In genomic region chr17:17682737-17683675, GRCh38 we compare ENCODE assay signal across 8 cellular contexts. TPM values are rescaled to one million over a fixed set of nuclear protein-coding genes. Genes with fewer than 3 reads are reported as not detected.
DNase-seq lines count a peak whose midpoint lies in the region; ATAC-seq and TF ChIP-seq lines count a peak whose summit lies in the region.

No MANE protein-coding gene starts in this region.

- peaks cover 26% of the 10 kb centered on the region for H3K4me1 ChIP-seq in osteoblast (ENCODE audit: insufficient read depth, low read length)

- no peaks in the 10 kb centered on the region for H3K36me3 ChIP-seq in osteoblast (ENCODE audit: insufficient read depth, low read length)

- peak; percentile 30 for ATAC-seq in HG03280 (IDR thresholded peaks at IDR 0.05; ENCODE audit: unreplicated experiment)

- peak overlapping the region; percentile 96 for H3K27ac ChIP-seq in osteoblast (ENCODE audit: low read depth, low read length)

- H3K36me3 Mint-ChIP-seq in glutamatergic neuron (ENCODE audit: unreplicated experiment): no peaks in the 10 kb centered on the region

- H3K27me3 ChIP-seq in osteoblast (ENCODE audit: insufficient read depth, low read length): peaks cover 5% of the 10 kb centered on the region

- H3K4me3 Mint-ChIP-seq in glutamatergic neuron (ENCODE audit: unreplicated experiment): peak overlapping the region; percentile 94

- peak; percentile 30 for DNase-seq in NCI-H2196 (lab: John Stamatoyannopoulos, UW; ENCODE audit: unreplicated experiment)
- DNase-seq in NCI-H2196 treated with DMSO at 0.1 percent for 48 hours (lab: John Stamatoyannopoulos, UW; ENCODE audit: unreplicated experiment): no peak
- DNase-seq in SHP77 (lab: John Stamatoyannopoulos, UW): peak; percentile 81 to 88
- peak; percentile 79 for DNase-seq in activated naive CD4-positive, alpha-beta T cell treated with anti-CD3 and anti-CD28 coated beads, Interleukin-2, amount 50 U/mL, for 16 hours
- peak; percentile 79 for DNase-seq in glutamatergic neuron
- peak; percentile 95 for DNase-seq in osteoblast (ENCODE audit: insufficient read length, low spot score, missing footprints)
- DNase-seq in ureter (ENCODE audit: low spot score): peak; percentile 78

- peak overlapping the region; percentile 91 for H3K27ac Mint-ChIP-seq in glutamatergic neuron (ENCODE audit: unreplicated experiment)

- H3K4me2 ChIP-seq in osteoblast (ENCODE audit: insufficient read depth, low read length): peak overlapping the region; percentile 74

- H3K4me1 Mint-ChIP-seq in glutamatergic neuron (ENCODE audit: low read depth, unreplicated experiment): peaks cover 25% of the 10 kb centered on the region

- peak overlapping the region; percentile 68 for H2AFZ ChIP-seq in osteoblast (ENCODE audit: low read length)

- H4K20me1 ChIP-seq in osteoblast (ENCODE audit: insufficient read depth, low read length): peaks cover 22% of the 10 kb centered on the region

- peak overlapping the region; percentile 82 for H3K4me3 ChIP-seq in osteoblast (ENCODE audit: insufficient read depth, low read length)

- TF ChIP-seq CTCF in glutamatergic neuron (IDR thresholded peaks at IDR 0.05; ENCODE audit: partially characterized antibody, unreplicated experiment): no peak
- TF ChIP-seq CTCF in osteoblast (IDR thresholded peaks at IDR 0.05; ENCODE audit: extremely low read depth, low read depth, low read length): no peak

- H3K9me3 ChIP-seq in osteoblast (ENCODE audit: low read depth, low read length): no peaks in the 10 kb centered on the region

- peaks cover 55% of the 10 kb centered on the region for H3K79me2 ChIP-seq in osteoblast (ENCODE audit: insufficient read depth, low read length)

- H3K27me3 Mint-ChIP-seq in glutamatergic neuron (ENCODE audit: unreplicated experiment): peaks cover 18% of the 10 kb centered on the region

- peaks cover 8% of the 10 kb centered on the region for H3K9me3 Mint-ChIP-seq in glutamatergic neuron (ENCODE audit: unreplicated experiment)

RNA-seq across cellular contexts. Expression of gene RAI1, which starts 1.7 kb away (rescaled TPM):
- total RNA-seq in glutamatergic neuron (ENCODE audit: unreplicated experiment) (70.2 TPM), osteoblast (14.4 and 15.6 TPM in 2 replicates), ureter (117 TPM)
